In the genomic region with DNA sequence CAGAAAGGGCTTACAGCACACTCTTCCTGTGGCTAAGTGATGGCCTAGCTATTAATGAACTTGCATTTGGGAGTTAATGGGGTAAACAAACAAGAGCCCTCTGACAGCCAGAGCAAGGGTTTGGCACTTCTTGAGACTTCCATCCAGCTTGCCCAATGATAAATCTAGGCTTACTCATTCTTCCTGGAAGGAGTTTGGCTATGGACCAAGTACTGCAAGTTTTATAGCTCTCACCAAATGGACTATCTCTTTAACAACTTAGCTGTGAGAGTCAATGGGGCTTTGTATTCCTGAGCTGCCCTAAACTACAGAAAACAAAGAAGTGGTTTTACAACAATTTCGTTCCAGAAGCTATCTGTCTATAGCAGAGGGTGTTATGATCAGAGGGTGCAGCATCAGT, we compare ENCODE assay signal across 14 cellular contexts. TPM values are rescaled to one million over a fixed set of nuclear protein-coding genes. Genes with fewer than 3 reads are reported as not detected.
DNase-seq lines count a peak whose midpoint lies in the region; ATAC-seq and TF ChIP-seq lines count a peak whose summit lies in the region.
"Had no signal": no experiment of that assay in that cellular context is flagged by ENCODE, and none has a peak within 500 bp of the region (broad histone marks: within the 10 kb centered on the region; RNA-seq: fewer than 3 reads in every experiment).

No MANE protein-coding gene starts in this region.

- DNase-seq in A172 (ENCODE audit: low spot score), result peak; percentile 86
- DNase-seq in HPDE6-E6E7 (ENCODE audit: extremely low spot score), result peak; percentile 70
- DNase-seq in body of pancreas, result peak in 1 of 4 donors; percentile 23
- DNase-seq in kidney epithelial cell (ENCODE audit: low read depth), result peak; percentile 29
- no peak for DNase-seq in NCI-H2171 (lab: John Stamatoyannopoulos, UW)
- DNase-seq in NCI-H146 treated with DMSO at 0.1 percent for 48 hours (lab: John Stamatoyannopoulos, UW; ENCODE audit: unreplicated experiment), result no peak
- no peak for DNase-seq in activated CD4-positive, alpha-beta T cell treated with anti-CD3 and anti-CD28 coated beads, Interleukin-2, amount 10 ng/mL, durations not matched to agents 7 days and 5 days
- DNase-seq: activated gamma-delta T cell; dorsolateral prefrontal cortex; NCI-H2081 treated with DMSO at 0.1 percent for 48 hours; stimulated activated CD4-positive, alpha-beta T cell treated with anti-CD3 and anti-CD28 coated beads, Interleukin-4, amount 100 ng/mL, for 24 hours had no signal

- H3K27ac ChIP-seq in body of pancreas, result peak overlapping the region in 1 of 4 donors; percentile 25
- H3K27ac ChIP-seq: dorsolateral prefrontal cortex had no signal

- CTCF ChIA-PET in activated CD4-positive, alpha-beta T cell treated with anti-CD3 and anti-CD28 coated beads, Interleukin-2, amount 10 ng/mL, durations not matched to agents 7 days and 5 days (lab: Charles Lee), result interaction anchor here (0.8 kb wide), 1 partner anchor 115 kb away, joined by 3 read pairs; no protein-coding TSS in a partner anchor

- H3K36me3 Mint-ChIP-seq in activated CD4-positive, alpha-beta T cell treated with anti-CD3 and anti-CD28 coated beads, Interleukin-2, amount 10 ng/mL, durations not matched to agents 7 days and 5 days (ENCODE audit: low read depth), result no peaks in the 10 kb centered on the region

- no peak for TF ChIP-seq POLR2A in body of pancreas (IDR thresholded peaks at IDR 0.05)

- WGBS in body of pancreas, 2 donors, result 14 to 29% methylated on average over 1 of the region's 1 CpG

- H3K4me3 ChIP-seq in body of pancreas (no peak overlapping the region), kidney epithelial cell (ENCODE audit: low read depth, low read length) (no peak overlapping the region)
- H3K4me3 ChIP-seq: dorsolateral prefrontal cortex had no signal

- peaks cover 34% of the 10 kb centered on the region for H3K27me3 Mint-ChIP-seq in activated CD4-positive, alpha-beta T cell treated with anti-CD3 and anti-CD28 coated beads, Interleukin-2, amount 10 ng/mL, durations not matched to agents 7 days and 5 days

- TF ChIP-seq CTCF in body of pancreas (IDR thresholded peaks at IDR 0.05) (no peak), kidney epithelial cell (IDR thresholded peaks at IDR 0.05; ENCODE audit: insufficient read depth, low read length, poor library complexity, severe bottlenecking) (no peak)

- H3K27ac Mint-ChIP-seq in activated CD4-positive, alpha-beta T cell treated with anti-CD3 and anti-CD28 coated beads, Interleukin-2, amount 10 ng/mL, durations not matched to agents 7 days and 5 days, result no peak overlapping the region

- intact Hi-C loops in body of pancreas (cut with DNase I), result no loop called here

- peaks cover 12% of the 10 kb centered on the region for H3K9me3 Mint-ChIP-seq in activated CD4-positive, alpha-beta T cell treated with anti-CD3 and anti-CD28 coated beads, Interleukin-2, amount 10 ng/mL, durations not matched to agents 7 days and 5 days

- H3K27me3 ChIP-seq in body of pancreas, result no peaks in the 10 kb centered on the region
- H3K27me3 ChIP-seq in kidney epithelial cell (ENCODE audit: control insufficient read depth, insufficient read depth, low read length), result peaks cover 3% of the 10 kb centered on the region

- H3K4me3 Mint-ChIP-seq in activated CD4-positive, alpha-beta T cell treated with anti-CD3 and anti-CD28 coated beads, Interleukin-2, amount 10 ng/mL, durations not matched to agents 7 days and 5 days, result no peak overlapping the region

- H3K36me3 ChIP-seq in body of pancreas (replicated peaks in 1 of 2; ENCODE audit: insufficient read depth in 1 of 2, low read depth in 2 of 2), result no peaks in the 10 kb centered on the region
- H3K36me3 ChIP-seq in kidney epithelial cell (ENCODE audit: control insufficient read depth, insufficient read depth, low read length), result no peaks in the 10 kb centered on the region

- POLR2A ChIA-PET in activated CD4-positive, alpha-beta T cell treated with anti-CD3 and anti-CD28 coated beads, Interleukin-2, amount 10 ng/mL, durations not matched to agents 7 days and 5 days (lab: Charles Lee), result no interaction called here

- no peaks in the 10 kb centered on the region for H3K4me1 Mint-ChIP-seq in activated CD4-positive, alpha-beta T cell treated with anti-CD3 and anti-CD28 coated beads, Interleukin-2, amount 10 ng/mL, durations not matched to agents 7 days and 5 days

- H3K9me3 ChIP-seq in body of pancreas, result no peaks in the 10 kb centered on the region

- no peaks in the 10 kb centered on the region for H3K4me1 ChIP-seq in body of pancreas

- peak; percentile 53 for ATAC-seq in body of pancreas
- no peak for ATAC-seq in GM21717 (IDR thresholded peaks at IDR 0.05; ENCODE audit: unreplicated experiment)
- ATAC-seq: activated CD4-positive, CD25-positive, alpha-beta regulatory T cell treated with anti-CD3 and anti-CD28 coated beads, Interleukin-2, amount 50 U/mL, for 24 hours had no signal

RNA-seq across cellular contexts. Expression of gene PI3, which starts 16.7 kb away (rescaled TPM):
- total RNA-seq in A172 (2014; rRNA removed; shearing (Covaris generic)), result not detected in 2 replicates
- not detected for total RNA-seq in body of pancreas
- not detected in 2 replicates for total RNA-seq in kidney epithelial cell
- total RNA-seq in activated CD4-positive, alpha-beta T cell treated with anti-CD3 and anti-CD28 coated beads, Interleukin-2, amount 10 ng/mL, durations not matched to agents 7 days and 5 days, result not detected
- total RNA-seq: subcutaneous adipose tissue had no signal

RNA-seq across cellular contexts. Expression of gene WFDC12, which starts 33.7 kb away (rescaled TPM):
- not detected in 2 replicates for total RNA-seq in A172 (2014; rRNA removed; shearing (Covaris generic))
- total RNA-seq in body of pancreas (not detected), kidney epithelial cell (not detected in 2 replicates)
- total RNA-seq in activated CD4-positive, alpha-beta T cell treated with anti-CD3 and anti-CD28 coated beads, Interleukin-2, amount 10 ng/mL, durations not matched to agents 7 days and 5 days, result not detected
- total RNA-seq: dorsolateral prefrontal cortex, subcutaneous adipose tissue had no signal

RNA-seq across cellular contexts. Expression of gene WFDC5, which starts 43.0 kb away (rescaled TPM):
- not detected in 2 replicates for total RNA-seq in A172 (2014; rRNA removed; shearing (Covaris generic))
- not detected for total RNA-seq in body of pancreas
- total RNA-seq in kidney epithelial cell, result 1.0 TPM in 1 of 2 replicates, not detected in the other
- total RNA-seq in activated CD4-positive, alpha-beta T cell treated with anti-CD3 and anti-CD28 coated beads, Interleukin-2, amount 10 ng/mL, durations not matched to agents 7 days and 5 days, result not detected
- total RNA-seq: dorsolateral prefrontal cortex, subcutaneous adipose tissue had no signal

RNA-seq across cellular contexts. Expression of gene SEMG1, which starts 48.9 kb away (rescaled TPM):
- not detected in 2 replicates for total RNA-seq in A172 (2014; rRNA removed; shearing (Covaris generic))
- total RNA-seq in body of pancreas, result not detected
- not detected in 2 replicates for total RNA-seq in kidney epithelial cell
- not detected for total RNA-seq in activated CD4-positive, alpha-beta T cell treated with anti-CD3 and anti-CD28 coated beads, Interleukin-2, amount 10 ng/mL, durations not matched to agents 7 days and 5 days
- total RNA-seq: dorsolateral prefrontal cortex, subcutaneous adipose tissue had no signal

RNA-seq across cellular contexts. Expression of gene KCNS1, which starts 57.0 kb away (rescaled TPM):
- total RNA-seq in A172 (2014; rRNA removed; shearing (Covaris generic)), result not detected in 2 replicates
- total RNA-seq in body of pancreas (not detected), kidney epithelial cell (4.3 and 6.9 TPM in 2 replicates)
- not detected for total RNA-seq in activated CD4-positive, alpha-beta T cell treated with anti-CD3 and anti-CD28 coated beads, Interleukin-2, amount 10 ng/mL, durations not matched to agents 7 days and 5 days
- total RNA-seq: subcutaneous adipose tissue had no signal

Comparison
In these comparisons a context has a peak if more than half of its experiments do, and no peak if none do; other contexts are left out.
1. DNase-seq: peak in A172 (single experiment), HPDE6-E6E7 (single experiment) and kidney epithelial cell (single experiment); none in NCI-H2171 (single experiment), NCI-H146 treated with DMSO at 0.1 percent for 48 hours (single experiment) and activated CD4-positive, alpha-beta T cell treated with anti-CD3 and anti-CD28 coated beads, Interleukin-2, amount 10 ng/mL, durations not matched to agents 7 days and 5 days (single experiment).